In the genomic region with DNA sequence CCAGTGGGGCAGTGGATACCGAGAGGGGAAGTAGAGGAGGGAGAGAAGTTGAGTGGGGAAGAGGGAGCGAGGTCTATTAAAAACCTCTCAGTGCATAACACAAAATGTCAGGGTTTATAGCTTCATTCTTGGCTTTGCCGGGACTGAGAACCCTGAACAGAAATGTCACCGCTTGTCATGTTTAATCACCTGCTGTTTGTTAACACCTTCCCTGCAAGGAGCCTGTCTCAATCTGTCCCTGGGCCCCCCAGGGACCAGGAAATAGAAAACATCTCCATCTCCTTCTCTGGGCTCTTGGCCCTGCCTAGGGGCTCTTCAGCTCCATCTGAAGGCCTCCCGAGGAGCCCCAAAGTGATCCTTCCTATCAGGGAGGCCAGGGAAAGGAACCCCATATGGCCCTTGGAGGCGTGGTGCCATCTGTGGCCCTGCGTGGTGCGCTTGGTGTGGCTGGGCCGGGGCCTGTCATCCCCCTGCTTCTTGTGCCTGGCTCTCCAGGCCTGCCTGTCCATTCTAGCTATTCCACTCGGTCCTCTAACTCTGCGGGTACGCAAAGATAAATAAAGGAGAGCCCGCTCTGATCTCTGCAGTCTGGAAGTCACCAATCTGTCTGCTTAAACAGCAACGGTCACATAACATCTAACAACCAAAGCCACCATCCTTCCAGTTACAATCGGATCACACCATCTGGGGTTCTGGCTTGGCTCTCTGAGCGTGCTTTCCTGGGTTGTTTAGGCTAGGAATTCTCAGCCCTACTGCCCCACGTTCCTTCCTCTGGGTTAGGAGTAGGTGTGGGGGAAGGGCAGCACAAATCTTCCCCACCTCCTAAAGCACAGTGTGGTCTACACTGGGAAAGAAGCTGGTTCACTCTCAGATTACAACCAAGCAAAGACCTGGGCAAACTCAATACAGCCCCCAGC, we compare ENCODE assay signal across 13 cellular contexts.
DNase-seq lines count a peak whose midpoint lies in the region; ATAC-seq and TF ChIP-seq lines count a peak whose summit lies in the region.
"Had no signal": no experiment of that assay in that cellular context is flagged by ENCODE, and none has a peak within 500 bp of the region (broad histone marks: within the 10 kb centered on the region; RNA-seq: fewer than 3 reads in every experiment).

No MANE protein-coding gene starts in this region.

- no peak for TF ChIP-seq POLR2A in body of pancreas (IDR thresholded peaks at IDR 0.05)

- H3K36me3 ChIP-seq in right atrium auricular region (no peaks in the 10 kb centered on the region), body of pancreas (replicated peaks in 1 of 2; ENCODE audit: insufficient read depth in 1 of 2, low read depth in 2 of 2) (no peaks in the 10 kb centered on the region), muscle layer of colon (ENCODE audit: insufficient read depth, low read length) (no peaks in the 10 kb centered on the region), upper lobe of right lung (no peaks in the 10 kb centered on the region)

- no peak for DNase-seq in right atrium auricular region (ENCODE audit: low spot score)
- no peak for DNase-seq in Right ventricle myocardium inferior (ENCODE audit: missing footprints)
- DNase-seq in body of pancreas, result no peak
- no peak for DNase-seq in upper lobe of right lung
- DNase-seq in ACHN, result no peak
- DNase-seq in immature natural killer cell, result no peak
- no peak for DNase-seq in activated CD4-positive, alpha-beta T cell treated with anti-CD3 and anti-CD28 coated beads, Interleukin-2, amount 50 U/mL, for 48 hours
- DNase-seq: activated T-cell treated with anti-CD3 and anti-CD28 coated beads, Interleukin-2, amount 50 U/mL, for 4 hours; Kasumi-1; NK-92 treated with Interleukin-12 subunit alpha and Interleukin-12 subunit beta, amount 100 ng/mL, for 24 hours had no signal

- H3K36me3 Mint-ChIP-seq in immature natural killer cell, result no peaks in the 10 kb centered on the region

- H3K27me3 Mint-ChIP-seq in immature natural killer cell (ENCODE audit: low read depth in 3 of 3), result peaks cover 0 to 9% (median 3%) of the 10 kb centered on the region in 3 donors

- H3K4me3 ChIP-seq in right atrium auricular region, result no peak overlapping the region
- no peak overlapping the region for H3K4me3 ChIP-seq in body of pancreas
- peak overlapping the region in 1 of 2 donors; percentile 43 for H3K4me3 ChIP-seq in muscle layer of colon (ENCODE audit: low read depth in 1 of 2, low read length in 2 of 2)
- no peak overlapping the region for H3K4me3 ChIP-seq in upper lobe of right lung
- H3K4me3 ChIP-seq: SK-N-MC had no signal

- H3K27ac Mint-ChIP-seq in immature natural killer cell, result peak overlapping the region in 2 of 6 donors; percentile 41 to 53

- H3K4me1 ChIP-seq in right atrium auricular region, result peaks cover 0 to 100% of the 10 kb centered on the region in 2 donors
- peaks cover 90% of the 10 kb centered on the region for H3K4me1 ChIP-seq in body of pancreas
- peaks cover 95% of the 10 kb centered on the region for H3K4me1 ChIP-seq in muscle layer of colon (ENCODE audit: insufficient read depth, low read length)
- H3K4me1 ChIP-seq in upper lobe of right lung, result peaks cover 74% of the 10 kb centered on the region

- H3K9me3 Mint-ChIP-seq in immature natural killer cell, result no peaks in the 10 kb centered on the region
- H3K9me3 Mint-ChIP-seq: activated T-cell treated with anti-CD3 and anti-CD28 coated beads, Interleukin-2, amount 50 U/mL, for 4 hours had no signal

- ATAC-seq in Right ventricle myocardium inferior (no peak), body of pancreas (no peak), upper lobe of right lung (no peak)
- ATAC-seq: activated T-cell treated with anti-CD3 and anti-CD28 coated beads, Interleukin-2, amount 50 U/mL, for 4 hours had no signal

- WGBS in body of pancreas, 2 donors, result 47 to 60% methylated on average over 11 to 17 of the region's 17 CpGs

- H3K9ac ChIP-seq in muscle layer of colon (ENCODE audit: low read length), result peak overlapping the region; percentile 44

- intact Hi-C loops in Right ventricle myocardium inferior (cut with DNase I), result loop anchor here (5.0 kb wide), 1 partner anchor 40 kb away; no protein-coding TSS in a partner anchor
- intact Hi-C loops in body of pancreas (cut with DNase I), result no loop called here
- intact Hi-C loops in upper lobe of right lung (cut with DNase I), result no loop called here

- no peak for TF ChIP-seq CTCF in right atrium auricular region (IDR thresholded peaks at IDR 0.05)
- no peak for TF ChIP-seq CTCF in body of pancreas (IDR thresholded peaks at IDR 0.05)
- no peak for TF ChIP-seq CTCF in upper lobe of right lung (IDR thresholded peaks at IDR 0.05)

- H3K27ac ChIP-seq in right atrium auricular region (peak overlapping the region; percentile 86), body of pancreas (peak overlapping the region in 3 of 4 donors; percentile 37 to 46 (median 40)), muscle layer of colon (ENCODE audit: low read depth, low read length) (peak overlapping the region; percentile 96), upper lobe of right lung (peak overlapping the region; percentile 15)
- H3K27ac ChIP-seq: neutrophil, SK-N-MC had no signal

- H3K27me3 ChIP-seq in right atrium auricular region (no peaks in the 10 kb centered on the region), body of pancreas (no peaks in the 10 kb centered on the region), muscle layer of colon (ENCODE audit: control insufficient read depth in 1 of 2, insufficient read depth in 2 of 2, low read length in 2 of 2) (no peaks in the 10 kb centered on the region), upper lobe of right lung (no peaks in the 10 kb centered on the region)
- H3K27me3 ChIP-seq: neutrophil had no signal

- in situ Hi-C loops in ACHN (cut with HindIII; ENCODE audit: low pct_ligation_motif_present, low pct_unique_long_range_greater_than_20kb, low sequenced_read_pairs), result no loop called here

- H3K4me1 Mint-ChIP-seq in immature natural killer cell, result peaks cover 33 to 44% of the 10 kb centered on the region in 2 donors

- H3K4me3 Mint-ChIP-seq in immature natural killer cell, result no peak overlapping the region
- H3K4me3 Mint-ChIP-seq: activated T-cell treated with anti-CD3 and anti-CD28 coated beads, Interleukin-2, amount 50 U/mL, for 4 hours had no signal

- no peaks in the 10 kb centered on the region for H3K9me3 ChIP-seq in right atrium auricular region
- no peaks in the 10 kb centered on the region for H3K9me3 ChIP-seq in body of pancreas
- H3K9me3 ChIP-seq in muscle layer of colon (ENCODE audit: low read length), result no peaks in the 10 kb centered on the region
- no peaks in the 10 kb centered on the region for H3K9me3 ChIP-seq in upper lobe of right lung
- H3K9me3 ChIP-seq: neutrophil had no signal

Comparison
In these comparisons a context has a peak if more than half of its experiments do, and no peak if none do; other contexts are left out.
1. H3K27ac ChIP-seq: peak in every context shown above with its lines; median percentile 96 in muscle layer of colon; 86 in right atrium auricular region; 40 in body of pancreas; 15 in upper lobe of right lung.